Comparison of ENCODE assay signal across 1 cellular context in the genomic region with DNA sequence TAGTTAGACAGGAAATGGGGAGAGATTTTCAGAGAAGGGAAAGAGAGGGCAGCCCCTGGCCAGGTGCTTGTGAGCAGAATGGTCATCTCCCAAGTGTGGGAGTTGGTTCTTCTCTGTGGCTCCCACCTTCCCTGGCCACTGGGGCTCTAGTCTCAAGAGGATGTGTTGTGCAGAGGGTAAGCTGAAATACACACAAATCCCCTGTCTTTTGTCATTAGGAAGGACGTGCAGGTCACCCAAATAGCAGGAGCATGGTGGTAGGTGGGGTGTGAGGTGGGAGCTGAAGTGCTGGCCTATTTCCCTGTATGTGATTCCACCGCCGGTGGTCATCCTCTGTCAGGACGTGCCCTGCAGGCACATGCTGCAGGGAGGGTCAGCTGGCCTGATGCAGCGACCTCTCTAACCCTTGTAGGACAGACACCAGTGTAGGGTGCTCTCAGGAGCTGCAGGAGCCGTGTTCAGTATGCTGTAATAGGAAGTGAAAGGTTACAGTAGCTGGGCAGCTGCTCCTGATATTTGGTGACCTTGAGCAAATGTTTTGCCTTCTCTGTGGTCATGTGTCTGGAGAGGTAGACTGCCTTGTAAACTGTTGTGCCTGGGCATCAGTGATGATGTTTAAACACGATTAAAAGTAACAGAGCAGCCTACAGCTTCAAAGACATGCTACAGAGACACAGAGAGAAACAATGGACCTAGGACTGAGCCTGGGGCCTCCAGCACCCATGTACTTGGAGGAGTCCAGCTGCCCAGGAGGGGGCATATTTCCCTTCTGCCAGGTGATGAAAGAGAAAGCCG.
TF ChIP-seq lines count a peak whose summit lies in the region.

No MANE protein-coding gene starts in this region.

TF ChIP-seq in HepG2, 621 proteins besides CTCF, POLR2A, EP300 and RAD21 (continued from another document and continues in another):
- 0 out of 2 replicates have a peak, but pooled peaks have one; percentile 18 for TF ChIP-seq HINFP (CRISPR knock-in tag; IDR thresholded peaks at IDR 0.05; ENCODE audit: low read depth)
- no peak for TF ChIP-seq ZNF382 (CRISPR knock-in tag; IDR thresholded peaks at IDR 0.05; ENCODE audit: borderline replicate concordance)
- TF ChIP-seq TRIM22 (IDR thresholded peaks at IDR 0.05) = no peak
- TF ChIP-seq ATRX (CRISPR knock-in tag; IDR thresholded peaks at IDR 0.05; ENCODE audit: borderline replicate concordance) = no peak
- TF ChIP-seq JUN (CRISPR knock-in tag; IDR thresholded peaks at IDR 0.05) = no peak
- no peak for TF ChIP-seq NCOA5 (CRISPR knock-in tag; IDR thresholded peaks at IDR 0.05)
- no peak for TF ChIP-seq ZNF674 (CRISPR knock-in tag; IDR thresholded peaks at IDR 0.05; ENCODE audit: low read depth)
- no peak for TF ChIP-seq ZNF616 (CRISPR knock-in tag; IDR thresholded peaks at IDR 0.05; ENCODE audit: low read depth)
- TF ChIP-seq TP53 (CRISPR knock-in tag; conservative IDR thresholded peaks at IDR 0.05) = 0 out of 2 replicates have a peak, but pooled peaks have one; percentile 39
- 0 out of 2 replicates have a peak, but pooled peaks have one; percentile 25 for TF ChIP-seq KLF9 (CRISPR knock-in tag; IDR thresholded peaks at IDR 0.05; ENCODE audit: low read depth)
- no peak for TF ChIP-seq NAIF1 (CRISPR knock-in tag; IDR thresholded peaks at IDR 0.05; ENCODE audit: borderline replicate concordance)
- TF ChIP-seq ZUFSP (CRISPR knock-in tag; IDR thresholded peaks at IDR 0.05; ENCODE audit: borderline replicate concordance) = no peak
- no peak for TF ChIP-seq ZNF790 (CRISPR knock-in tag; IDR thresholded peaks at IDR 0.05; ENCODE audit: borderline replicate concordance)
- peak; percentile 41; the same call in 1 of the 2 replicates for TF ChIP-seq ISL2 (CRISPR knock-in tag; IDR thresholded peaks at IDR 0.05)
- peak; percentile 64 for TF ChIP-seq ZNF546 (CRISPR knock-in tag; conservative IDR thresholded peaks at IDR 0.05)
- peak; percentile 71; the same call in 1 of the 2 replicates for TF ChIP-seq MIER3 (CRISPR knock-in tag; IDR thresholded peaks at IDR 0.05; ENCODE audit: borderline replicate concordance)
- TF ChIP-seq ZNF782 (CRISPR knock-in tag; IDR thresholded peaks at IDR 0.05; ENCODE audit: borderline replicate concordance) = no peak
- TF ChIP-seq ZBTB3 (CRISPR knock-in tag; IDR thresholded peaks at IDR 0.05; ENCODE audit: borderline replicate concordance, low read depth) = no peak
- TF ChIP-seq ZFX (CRISPR knock-in tag; IDR thresholded peaks at IDR 0.05; ENCODE audit: low read depth) = peak; percentile 35; the same call in 1 of the 2 replicates
- TF ChIP-seq ARID5B (CRISPR knock-in tag; IDR thresholded peaks at IDR 0.05) = peak; percentile 93
- TF ChIP-seq MTF2 (CRISPR knock-in tag; IDR thresholded peaks at IDR 0.05; ENCODE audit: borderline replicate concordance) = no peak
- no peak for TF ChIP-seq NFRKB (IDR thresholded peaks at IDR 0.05)
- no peak for TF ChIP-seq IRX3 (CRISPR knock-in tag; IDR thresholded peaks at IDR 0.05; ENCODE audit: borderline replicate concordance, low read depth)
- no peak for TF ChIP-seq ZNF816 (CRISPR knock-in tag; IDR thresholded peaks at IDR 0.05; ENCODE audit: borderline replicate concordance)
- peak; percentile 61; the same call in 1 of the 2 replicates for TF ChIP-seq SAFB2 (CRISPR knock-in tag; IDR thresholded peaks at IDR 0.05; ENCODE audit: borderline replicate concordance, low read depth)
- TF ChIP-seq ZZZ3 (CRISPR knock-in tag; IDR thresholded peaks at IDR 0.05; ENCODE audit: borderline replicate concordance) = no peak; the same call in 1 of the 2 replicates
- TF ChIP-seq, protein P1, sequence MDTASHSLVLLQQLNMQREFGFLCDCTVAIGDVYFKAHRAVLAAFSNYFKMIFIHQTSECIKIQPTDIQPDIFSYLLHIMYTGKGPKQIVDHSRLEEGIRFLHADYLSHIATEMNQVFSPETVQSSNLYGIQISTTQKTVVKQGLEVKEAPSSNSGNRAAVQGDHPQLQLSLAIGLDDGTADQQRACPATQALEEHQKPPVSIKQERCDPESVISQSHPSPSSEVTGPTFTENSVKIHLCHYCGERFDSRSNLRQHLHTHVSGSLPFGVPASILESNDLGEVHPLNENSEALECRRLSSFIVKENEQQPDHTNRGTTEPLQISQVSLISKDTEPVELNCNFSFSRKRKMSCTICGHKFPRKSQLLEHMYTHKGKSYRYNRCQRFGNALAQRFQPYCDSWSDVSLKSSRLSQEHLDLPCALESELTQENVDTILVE (CRISPR knock-in tag; IDR thresholded peaks at IDR 0.05) = peak; percentile 63; the same call in 1 of the 2 replicates
- TF ChIP-seq ZBTB38 (CRISPR knock-in tag; IDR thresholded peaks at IDR 0.05) = no peak; the same call in 1 of the 2 replicates
- TF ChIP-seq, protein P2, sequence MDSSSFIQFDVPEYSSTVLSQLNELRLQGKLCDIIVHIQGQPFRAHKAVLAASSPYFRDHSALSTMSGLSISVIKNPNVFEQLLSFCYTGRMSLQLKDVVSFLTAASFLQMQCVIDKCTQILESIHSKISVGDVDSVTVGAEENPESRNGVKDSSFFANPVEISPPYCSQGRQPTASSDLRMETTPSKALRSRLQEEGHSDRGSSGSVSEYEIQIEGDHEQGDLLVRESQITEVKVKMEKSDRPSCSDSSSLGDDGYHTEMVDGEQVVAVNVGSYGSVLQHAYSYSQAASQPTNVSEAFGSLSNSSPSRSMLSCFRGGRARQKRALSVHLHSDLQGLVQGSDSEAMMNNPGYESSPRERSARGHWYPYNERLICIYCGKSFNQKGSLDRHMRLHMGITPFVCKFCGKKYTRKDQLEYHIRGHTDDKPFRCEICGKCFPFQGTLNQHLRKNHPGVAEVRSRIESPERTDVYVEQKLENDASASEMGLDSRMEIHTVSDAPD (CRISPR knock-in tag; IDR thresholded peaks at IDR 0.05) = peak; percentile 73; the same call in 1 of the 2 replicates
- TF ChIP-seq KDM6A (CRISPR knock-in tag; IDR thresholded peaks at IDR 0.05; ENCODE audit: low read depth) = 0 out of 2 replicates have a peak, but pooled peaks have one; percentile 35
- TF ChIP-seq CEBPB (IDR thresholded peaks at IDR 0.05; ENCODE audit: borderline replicate concordance, low read depth, low read length) = 0 out of 2 replicates have a peak, but pooled peaks have one; percentile 24
- TF ChIP-seq KLF16 (CRISPR knock-in tag; IDR thresholded peaks at IDR 0.05) = no peak; a peak in 1 of 4 replicates
- TF ChIP-seq ZNF557 (CRISPR knock-in tag; IDR thresholded peaks at IDR 0.05) = no peak
- no peak for TF ChIP-seq ZNF460 (CRISPR knock-in tag; IDR thresholded peaks at IDR 0.05; ENCODE audit: borderline replicate concordance)
- TF ChIP-seq RFX5 (IDR thresholded peaks at IDR 0.05; ENCODE audit: low read depth, low read length) = no peak
- TF ChIP-seq ZNF251 (CRISPR knock-in tag; IDR thresholded peaks at IDR 0.05) = no peak
- no peak; the same call in 1 of the 2 replicates for TF ChIP-seq NFAT5 (CRISPR knock-in tag; IDR thresholded peaks at IDR 0.05)
- peak; percentile 30; the same call in 1 of the 2 replicates for TF ChIP-seq TFDP1 (CRISPR knock-in tag; IDR thresholded peaks at IDR 0.05; ENCODE audit: borderline replicate concordance)
